16 cellular contexts compared by ENCODE assay signal in the genomic region with DNA sequence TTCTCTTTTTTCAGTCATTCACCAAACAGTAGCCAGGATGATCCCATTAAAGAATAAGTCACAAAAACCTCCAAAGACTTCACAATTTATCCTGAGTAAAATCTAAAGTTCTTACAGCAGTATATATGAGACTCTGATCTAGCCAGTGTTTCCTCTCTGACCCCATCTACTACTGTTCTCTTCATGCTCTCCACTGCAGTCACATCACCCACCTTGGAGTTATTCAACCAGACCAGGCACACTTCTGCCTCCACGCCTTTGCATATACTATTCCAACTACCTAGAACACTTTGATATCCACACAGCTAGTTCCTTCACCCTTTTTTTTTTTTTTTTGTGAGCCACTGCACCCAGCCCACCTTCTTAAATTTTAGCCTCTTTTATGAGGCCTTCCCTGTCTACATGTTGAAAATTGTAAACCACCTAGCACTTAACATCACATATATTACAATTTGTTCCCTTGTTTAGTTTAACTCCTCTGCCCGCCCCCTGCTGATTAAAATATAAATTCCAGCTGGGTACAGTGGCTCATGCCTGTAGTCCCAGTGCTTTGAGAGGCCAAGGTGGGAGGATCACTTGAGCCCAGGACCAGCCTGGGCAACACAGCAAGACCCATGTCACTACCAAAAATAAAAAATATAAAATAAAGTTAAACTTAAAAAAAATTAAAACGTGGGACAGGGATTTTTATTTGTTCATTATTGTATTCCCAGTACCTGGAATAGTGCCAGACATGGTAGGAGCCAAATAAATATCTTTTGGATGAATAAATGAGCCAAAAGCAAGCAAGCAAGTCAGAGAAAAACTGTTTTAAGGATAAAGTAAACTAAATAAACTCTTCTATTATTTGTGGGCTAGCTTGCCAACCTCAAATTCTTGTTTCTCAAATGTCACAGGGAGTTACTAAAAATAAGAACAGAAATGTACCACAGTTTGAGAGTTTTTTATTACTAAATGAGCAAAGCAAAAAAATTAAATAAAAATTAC. TPM values are rescaled to one million over a fixed set of nuclear protein-coding genes. Genes with fewer than 3 reads are reported as not detected.
DNase-seq lines count a peak whose midpoint lies in the region; ATAC-seq and TF ChIP-seq lines count a peak whose summit lies in the region.
"Had no signal": no experiment of that assay in that cellular context is flagged by ENCODE, and none has a peak within 500 bp of the region (broad histone marks: within the 10 kb centered on the region; RNA-seq: fewer than 3 reads in every experiment).

No MANE protein-coding gene starts in this region.

- H3K4me3 Mint-ChIP-seq in Calu3 (ENCODE audit: low read depth, unreplicated experiment), result no peak overlapping the region
- H3K4me3 Mint-ChIP-seq in T-helper 17 cell, result no peak overlapping the region
- H3K4me3 Mint-ChIP-seq: activated CD4-positive, alpha-beta T cell treated with anti-CD3 and anti-CD28 coated beads, Interleukin-2, amount 10 ng/mL, durations not matched to agents 7 days and 5 days; neural crest cell; T-helper 2 cell treated with Interferon-gamma antibody and Interleukin-4, amounts not matched to agents 5 μg/mL and 100 μg/mL, for 36 hours had no signal

- no peaks in the 10 kb centered on the region for H3K79me1 ChIP-seq in trophoblast cell (ENCODE audit: low read length)

- H3K27me3 ChIP-seq in GM23248 (replicated peaks; ENCODE audit: insufficient read depth), result no peaks in the 10 kb centered on the region
- H3K27me3 ChIP-seq in trophoblast cell (ENCODE audit: insufficient read depth, low read length), result no peaks in the 10 kb centered on the region

- no peak overlapping the region for H3K4me2 ChIP-seq in GM23248 (ENCODE audit: unreplicated experiment)
- no peak overlapping the region for H3K4me2 ChIP-seq in trophoblast cell (ENCODE audit: low read length)

- no peaks in the 10 kb centered on the region for H3K9me3 Mint-ChIP-seq in Calu3 (ENCODE audit: low read depth, unreplicated experiment)
- H3K9me3 Mint-ChIP-seq: activated CD4-positive, alpha-beta T cell treated with anti-CD3 and anti-CD28 coated beads, Interleukin-2, amount 10 ng/mL, durations not matched to agents 7 days and 5 days; neural crest cell; T-helper 2 cell treated with Interferon-gamma antibody and Interleukin-4, amounts not matched to agents 5 μg/mL and 100 μg/mL, for 36 hours had no signal

- no peak overlapping the region for H2AFZ ChIP-seq in GM23248
- no peak overlapping the region for H2AFZ ChIP-seq in trophoblast cell (ENCODE audit: insufficient read depth, low read length, poor library complexity)

- H4K20me1 ChIP-seq in GM23248 (ENCODE audit: insufficient read depth), result no peaks in the 10 kb centered on the region

- in situ Hi-C loops in GM23248 (cut with MboI), result no loop called here

- no peaks in the 10 kb centered on the region for H3K36me3 ChIP-seq in GM23248 (ENCODE audit: low read depth)
- no peaks in the 10 kb centered on the region for H3K36me3 ChIP-seq in trophoblast cell (ENCODE audit: control insufficient read depth in 1 of 2, insufficient read depth in 2 of 2, low read length in 2 of 2)

- H2AK5ac ChIP-seq in trophoblast cell (ENCODE audit: low read length), result no peak overlapping the region

- H2BK12ac ChIP-seq in trophoblast cell (ENCODE audit: low read length), result no peak overlapping the region

- TF ChIP-seq CTCF in Calu3 (IDR thresholded peaks at IDR 0.05; ENCODE audit: unreplicated experiment) (no peak), GM20000 (IDR thresholded peaks at IDR 0.05; ENCODE audit: extremely low read depth, missing control alignments) (no peak)

- H3K9me2 ChIP-seq in GM23248 (ENCODE audit: insufficient read depth), result no peaks in the 10 kb centered on the region

- CTCF ChIA-PET in Calu3 (lab: Charles Lee), result interaction anchor here (0.6 kb wide), 1 partner anchor 345 kb away, joined by 4 read pairs; no protein-coding TSS in a partner anchor

- no peak overlapping the region for H3K23ac ChIP-seq in trophoblast cell (ENCODE audit: low read length)

- H2BK5ac ChIP-seq in trophoblast cell (ENCODE audit: low read depth, low read length, poor library complexity), result no peak overlapping the region

- BruUV-seq in Calu3 (replicated peaks; lab: Mats Ljungman, UMichigan), result no TSS peak

- H4K12ac ChIP-seq in trophoblast cell (ENCODE audit: low read depth, low read length), result no peak overlapping the region

- H3K4me1 Mint-ChIP-seq in Calu3 (ENCODE audit: low read depth, unreplicated experiment) (no peaks in the 10 kb centered on the region), T-helper 17 cell (peaks cover 17% of the 10 kb centered on the region)
- H3K4me1 Mint-ChIP-seq: neural crest cell had no signal

- no peak overlapping the region for H3K27ac ChIP-seq in GM23248
- no peak overlapping the region for H3K27ac ChIP-seq in trophoblast cell (ENCODE audit: low read depth, low read length)

- no peaks in the 10 kb centered on the region for H3K79me2 ChIP-seq in GM23248 (ENCODE audit: insufficient read depth)
- H3K79me2 ChIP-seq in trophoblast cell (ENCODE audit: control insufficient read depth, insufficient read depth, low read length, poor library complexity), result no peaks in the 10 kb centered on the region

- no peak overlapping the region for H4K91ac ChIP-seq in trophoblast cell (ENCODE audit: low read depth, low read length)

- H3K27me3 Mint-ChIP-seq in Calu3 (ENCODE audit: unreplicated experiment) (no peaks in the 10 kb centered on the region), T-helper 17 cell (no peaks in the 10 kb centered on the region)
- H3K27me3 Mint-ChIP-seq: activated CD4-positive, alpha-beta T cell treated with anti-CD3 and anti-CD28 coated beads, Interleukin-2, amount 10 ng/mL, durations not matched to agents 7 days and 5 days had no signal

- H3K36me3 Mint-ChIP-seq in Calu3 (ENCODE audit: insufficient read depth, unreplicated experiment) (no peaks in the 10 kb centered on the region), T-helper 17 cell (ENCODE audit: low read depth) (peaks cover 6% of the 10 kb centered on the region)

- no peak overlapping the region for H3K27ac Mint-ChIP-seq in Calu3 (ENCODE audit: unreplicated experiment)
- H3K27ac Mint-ChIP-seq in T-helper 17 cell, result peak overlapping the region; percentile 89
- H3K27ac Mint-ChIP-seq: activated CD4-positive, alpha-beta T cell treated with anti-CD3 and anti-CD28 coated beads, Interleukin-2, amount 10 ng/mL, durations not matched to agents 7 days and 5 days; T-helper 2 cell treated with Interferon-gamma antibody and Interleukin-4, amounts not matched to agents 5 μg/mL and 100 μg/mL, for 36 hours had no signal

- H3K18ac ChIP-seq in trophoblast cell (ENCODE audit: low read length), result no peak overlapping the region

- no peak overlapping the region for H3K4ac ChIP-seq in trophoblast cell (ENCODE audit: low read depth, low read length)

- H3K4me3 ChIP-seq in GM23248 (no peak overlapping the region), trophoblast cell (ENCODE audit: low read depth, low read length) (no peak overlapping the region)

- H4K8ac ChIP-seq in trophoblast cell (ENCODE audit: low read depth, low read length), result no peak overlapping the region

- no peak overlapping the region for H2BK120ac ChIP-seq in trophoblast cell (ENCODE audit: insufficient read depth, low read length, poor library complexity)

- WGBS in GM23248 (ENCODE audit: low coverage in 1 of 2, low lambda C conversion rate in 2 of 2, missing lambda C conversion rate in 2 of 2), 2 experiments, result 27 to 29% methylated on average over 3 of the region's 3 CpGs
- WGBS in trophoblast cell (ENCODE audit: extremely low coverage, insufficient coverage, insufficient read length), result no CpG with 5 or more reads among the region's 3 CpGs

- no peak overlapping the region for H3K14ac ChIP-seq in trophoblast cell (ENCODE audit: low read length)

- H3K4me1 ChIP-seq in GM23248 (ENCODE audit: insufficient read depth), result no peaks in the 10 kb centered on the region
- H3K4me1 ChIP-seq in trophoblast cell (ENCODE audit: control insufficient read depth in 1 of 2, insufficient read depth in 2 of 2, low read length in 2 of 2), result no peaks in the 10 kb centered on the region

- DNase-seq in Calu3 (peak; percentile 5), GM23248 (peak; percentile 27), T-helper 17 cell (no peak), myocyte (ENCODE audit: low read depth) (peak; percentile 59), GM20000 (ENCODE audit: low spot score) (no peak), trophoblast cell (no peak), hypothalamus (lab: John Stamatoyannopoulos, UW) (no peak)
- DNase-seq in stimulated activated CD4-positive, alpha-beta T cell treated with anti-CD3 and anti-CD28 coated beads, Interleukin-2, amount 100 ng/mL, for 24 hours, result no peak
- DNase-seq: activated CD4-positive, alpha-beta T cell treated with anti-CD3 and anti-CD28 coated beads, Interleukin-2, amount 10 ng/mL, durations not matched to agents 7 days and 5 days; amniotic stem cell; COR-L47; cortex of kidney; NCI-H1105; stimulated activated CD4-positive, alpha-beta T cell treated with anti-CD3 and anti-CD28 coated beads, Interleukin-4, amount 100 ng/mL, for 1 hour had no signal

- no peak for ATAC-seq in T-helper 17 cell

- intact Hi-C loops in Calu3 (cut with micrococcal nuclease; ENCODE audit: unreplicated experiment), result no loop called here

- no peaks in the 10 kb centered on the region for H3K9me3 ChIP-seq in GM23248 (ENCODE audit: low read depth)
- no peaks in the 10 kb centered on the region for H3K9me3 ChIP-seq in T-helper 17 cell (ENCODE audit: control insufficient read depth, low read length, poor library complexity, severe bottlenecking)
- H3K9me3 ChIP-seq in trophoblast cell (ENCODE audit: insufficient read depth, low read depth, low read length), result no peaks in the 10 kb centered on the region

- H3K9ac ChIP-seq in GM23248, result no peak overlapping the region
- no peak overlapping the region for H3K9ac ChIP-seq in trophoblast cell (ENCODE audit: low read length)

- no peaks in the 10 kb centered on the region for H3F3A ChIP-seq in GM23248 (ENCODE audit: insufficient read depth)

RNA-seq across cellular contexts. Expression of gene MUTYH, which starts 35.2 kb away (rescaled TPM):
- total RNA-seq in Calu3 (2022) (48.1 and 53.1 TPM in 2 replicates), T-helper 17 cell (10 to 100 TPM; 60.4 to 73.4 TPM), myocyte (10.7 and 12.9 TPM in 2 replicates)
- 14.5 and 15.0 TPM in 2 replicates for total RNA-seq in GM23248 (2014; rRNA removed; shearing (Covaris generic))
- polyA plus RNA-seq in GM23248 (2016; fragmentation: Nextera tagmentation; extraction: Ambion mirVana), result 10.0 and 10.6 TPM in 2 replicates
- 9.3 TPM for polyA plus RNA-seq in myocyte (2012)
- polyA plus RNA-seq in trophoblast cell (2013), result 10.0 and 10.3 TPM in 2 replicates

RNA-seq across cellular contexts. Expression of gene TOE1, which starts 35.4 kb away (rescaled TPM):
- total RNA-seq in Calu3 (2022) (14.2 TPM in 2 replicates), T-helper 17 cell (10 to 100 TPM; 51.4 to 52.5 TPM), myocyte (4.6 and 4.7 TPM in 2 replicates)
- total RNA-seq in GM23248 (2014; rRNA removed; shearing (Covaris generic)), result 10.4 and 15.3 TPM in 2 replicates
- polyA plus RNA-seq in GM23248 (2016; fragmentation: Nextera tagmentation; extraction: Ambion mirVana), result 8.2 and 8.4 TPM in 2 replicates
- 6.5 TPM for polyA plus RNA-seq in myocyte (2012)
- 5.3 and 5.4 TPM in 2 replicates for polyA plus RNA-seq in trophoblast cell (2013)

RNA-seq across cellular contexts. Expression of gene HPDL, which starts 48.7 kb away (rescaled TPM):
- total RNA-seq in Calu3 (2022) (8.4 and 9.7 TPM in 2 replicates), T-helper 17 cell (under 1 TPM; 0.17 to 0.21 TPM), myocyte (not detected in 2 replicates)
- total RNA-seq in GM23248 (2014; rRNA removed; shearing (Covaris generic)), result 3.7 TPM in 2 replicates
- 1.2 and 1.4 TPM in 2 replicates for polyA plus RNA-seq in GM23248 (2016; fragmentation: Nextera tagmentation; extraction: Ambion mirVana)
- polyA plus RNA-seq in myocyte (2012), result 0.20 TPM
- 0.36 and 0.42 TPM in 2 replicates for polyA plus RNA-seq in trophoblast cell (2013)

Comparison
In these comparisons a context has a peak if more than half of its experiments do, and no peak if none do; other contexts are left out.
1. DNase-seq: peak in Calu3 (single experiment), GM23248 (single experiment) and myocyte (single experiment); none in T-helper 17 cell (0 of 3), GM20000 (single experiment), stimulated activated CD4-positive, alpha-beta T cell treated with anti-CD3 and anti-CD28 coated beads, Interleukin-2, amount 100 ng/mL, for 24 hours (0 of 2), trophoblast cell (0 of 2) and hypothalamus (0 of 51).